Comparison of ENCODE assay signal across 3 cellular contexts in genomic region chr10:128326851-128327250, GRCh38.
"Had no signal": no experiment of that assay in that cellular context is flagged by ENCODE, and none has a peak within 500 bp of the region (broad histone marks: within the 10 kb centered on the region; RNA-seq: fewer than 3 reads in every experiment).

No MANE protein-coding gene starts in this region.

- DNase-seq: GDM1, GF-D8 had no signal

- H3K4me3 ChIP-seq: GM12878 had no signal

- ATAC-seq: GM12878 had no signal
